ENCODE assay signal across 32 cellular contexts in the genomic region with DNA sequence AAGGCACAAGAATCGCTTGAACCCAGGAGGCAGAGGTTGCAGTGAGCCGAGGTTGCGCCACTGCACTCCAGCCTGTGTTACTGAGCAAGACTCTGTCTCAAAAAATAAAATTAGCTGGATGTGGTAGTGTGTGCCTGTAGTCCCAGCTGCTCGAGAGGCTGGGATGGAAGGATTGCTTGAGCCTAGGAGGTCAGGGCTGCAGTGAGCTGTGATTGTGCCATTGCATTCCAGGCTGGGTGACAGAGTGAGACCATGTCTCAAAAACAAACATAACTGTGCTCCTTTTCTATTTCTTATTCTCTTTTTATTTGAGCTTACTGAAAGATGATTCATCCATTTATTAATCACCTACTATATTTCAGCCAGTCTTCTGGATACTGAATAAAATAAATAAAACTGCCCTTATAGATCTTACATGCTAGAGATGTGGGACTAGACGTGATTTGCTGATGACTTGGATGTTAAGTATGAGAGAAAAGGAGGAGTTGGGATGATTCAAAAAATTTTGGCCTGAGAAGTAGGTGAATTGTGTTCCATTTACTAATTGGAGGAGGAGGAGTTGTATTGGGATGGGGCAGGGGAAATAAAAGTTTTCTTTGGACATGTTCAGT. TPM values are rescaled to one million over a fixed set of nuclear protein-coding genes. Genes with fewer than 3 reads are reported as not detected.
DNase-seq lines count a peak whose midpoint lies in the region; ATAC-seq, FAIRE-seq and TF ChIP-seq lines count a peak whose summit lies in the region.
"Had no signal": no experiment of that assay in that cellular context is flagged by ENCODE, and none has a peak within 500 bp of the region (broad histone marks: within the 10 kb centered on the region; RNA-seq: fewer than 3 reads in every experiment).

No MANE protein-coding gene starts in this region.

- H3K27ac ChIP-seq in mammary epithelial cell (ENCODE audit: insufficient read depth, low read depth, low read length), result no peak overlapping the region
- peak overlapping the region; percentile 17 for H3K27ac ChIP-seq in osteoblast (ENCODE audit: low read depth, low read length)
- H3K27ac ChIP-seq in pancreas, result no peak overlapping the region
- H3K27ac ChIP-seq: colonic mucosa, heart right ventricle, sigmoid colon, upper lobe of left lung had no signal

- H4K20me1 ChIP-seq in mammary epithelial cell (ENCODE audit: insufficient read depth, low read length) (no peaks in the 10 kb centered on the region), osteoblast (ENCODE audit: insufficient read depth, low read length) (no peaks in the 10 kb centered on the region)

- H3K4me2 ChIP-seq in mammary epithelial cell (ENCODE audit: insufficient read depth, low read depth, low read length) (no peak overlapping the region), osteoblast (ENCODE audit: insufficient read depth, low read length) (peak overlapping the region; percentile 32)

- no peak overlapping the region for H3K9ac ChIP-seq in mammary epithelial cell (ENCODE audit: insufficient read depth, low read length)

- dilution Hi-C loops in mammary epithelial cell (cut with HindIII; ENCODE audit: low sequenced_read_pairs), result no loop called here

- H2AFZ ChIP-seq in mammary epithelial cell (ENCODE audit: low read depth, low read length) (no peak overlapping the region), osteoblast (ENCODE audit: low read length) (no peak overlapping the region)

- intact Hi-C loops in mammary epithelial cell (cut with micrococcal nuclease) (no loop called here), pancreas (cut with DNase I) (no loop called here)

- H3K4me1 ChIP-seq in mammary epithelial cell (ENCODE audit: insufficient read depth, low read length) (no peaks in the 10 kb centered on the region), osteoblast (ENCODE audit: insufficient read depth, low read length) (peaks cover 6% of the 10 kb centered on the region), pancreas (no peaks in the 10 kb centered on the region)
- H3K4me1 ChIP-seq: colonic mucosa, HAP-1, heart right ventricle, sigmoid colon, upper lobe of left lung had no signal

- CTCF ChIA-PET in mammary epithelial cell (lab: Charles Lee; ENCODE audit: low non-redundant PET), result no interaction called here

- TF ChIP-seq CTCF in AG10803 (conservative IDR thresholded peaks at IDR 0.05; ENCODE audit: low read length) (no peak), mammary epithelial cell (conservative IDR thresholded peaks at IDR 0.05 in 1 of 2, IDR thresholded peaks at IDR 0.05 in 1 of 2; ENCODE audit: extremely low read depth in 1 of 2, insufficient read depth in 1 of 2, low read depth in 1 of 2, low read length in 2 of 2) (no peak), osteoblast (IDR thresholded peaks at IDR 0.05; ENCODE audit: extremely low read depth, low read depth, low read length) (no peak), pancreas (IDR thresholded peaks at IDR 0.05) (no peak)

- WGBS in mammary epithelial cell (ENCODE audit: low coverage, missing lambda C conversion rate), result 78% methylated on average over 5 of the region's 5 CpGs
- 96 to 98% methylated on average over 5 of the region's 5 CpGs for WGBS in pancreas, 2 donors

- H3K4me3 ChIP-seq in AG10803 (ENCODE audit: low read length), result no peak overlapping the region
- no peak overlapping the region for H3K4me3 ChIP-seq in mammary epithelial cell (replicated peaks in 1 of 3; ENCODE audit: insufficient read depth in 1 of 3, low read depth in 2 of 3, low read length in 3 of 3)
- no peak overlapping the region for H3K4me3 ChIP-seq in osteoblast (ENCODE audit: insufficient read depth, low read length)
- H3K4me3 ChIP-seq in pancreas, result no peak overlapping the region
- H3K4me3 ChIP-seq: colonic mucosa, GM12878, HAP-1, heart right ventricle, sigmoid colon, upper lobe of left lung had no signal

- no peaks in the 10 kb centered on the region for H3K79me2 ChIP-seq in mammary epithelial cell (ENCODE audit: insufficient read depth, low read length)
- no peaks in the 10 kb centered on the region for H3K79me2 ChIP-seq in osteoblast (ENCODE audit: insufficient read depth, low read length)

- DNase-seq in AG10803 (ENCODE audit: low read depth) (peak; percentile 43), HS-5 (ENCODE audit: low read depth) (peak; percentile 19), mammary epithelial cell (peak; percentile 35), osteoblast (ENCODE audit: insufficient read length, low spot score, missing footprints) (peak; percentile 94), SHP77 (lab: John Stamatoyannopoulos, UW) (no peak), NCI-H1048 (lab: John Stamatoyannopoulos, UW) (no peak), pancreas (no peak)
- DNase-seq: activated CD4-positive, alpha-beta T cell treated with anti-CD3 and anti-CD28 coated beads, Interleukin-2, amount 10 ng/mL, durations not matched to agents 24 days and 14 days; activated CD8-positive, alpha-beta memory T cell treated with anti-CD3 and anti-CD28 coated beads for 24 hours; amygdala; CD8-positive, alpha-beta T cell; colonic mucosa; effector CD8-positive, alpha-beta T cell; foreskin melanocyte; heart right ventricle; kidney; naive B cell; NCI-H1105; NCI-H187; NCI-H2171 treated with DMSO at 0.1 percent for 48 hours; NCI-H510A; sigmoid colon; stimulated activated CD4-positive, alpha-beta T cell treated with anti-CD3 and anti-CD28 coated beads, Interleukin-4, amount 100 ng/mL, for 24 hours; T1000; upper lobe of left lung had no signal

- H3K36me3 ChIP-seq in mammary epithelial cell (ENCODE audit: insufficient read depth, low read length), result peaks cover 8% of the 10 kb centered on the region
- peaks cover 8% of the 10 kb centered on the region for H3K36me3 ChIP-seq in osteoblast (ENCODE audit: insufficient read depth, low read length)
- H3K36me3 ChIP-seq in pancreas, result peaks cover 0 to 24% (median under 1%) of the 10 kb centered on the region in 3 donors
- H3K36me3 ChIP-seq: colonic mucosa had no signal

- in situ Hi-C loops in mammary epithelial cell (cut with MboI; ENCODE audit: low sequenced_read_pairs in 2 of 2), result no loop called here

- BruUV-seq in mammary epithelial cell (replicated peaks; lab: Mats Ljungman, UMichigan), result no TSS peak

- FAIRE-seq in pancreas (lab: Jason Lieb, UNC), result no peak
- FAIRE-seq: GM12878, kidney had no signal

- H3K27me3 ChIP-seq in mammary epithelial cell (ENCODE audit: insufficient read depth, low read length) (no peaks in the 10 kb centered on the region), osteoblast (ENCODE audit: insufficient read depth, low read length) (no peaks in the 10 kb centered on the region), pancreas (no peaks in the 10 kb centered on the region)
- H3K27me3 ChIP-seq: colonic mucosa, heart right ventricle, sigmoid colon, upper lobe of left lung had no signal

- ATAC-seq in HG02973 (IDR thresholded peaks at IDR 0.05; ENCODE audit: unreplicated experiment), result no peak
- ATAC-seq in pancreas, result no peak
- ATAC-seq: activated naive CD4-positive, alpha-beta T cell treated with anti-CD3 and anti-CD28 coated beads, Interleukin-2, amount 50 U/mL, for 72 hours; CD8-positive, alpha-beta T cell; GM12878; heart right ventricle had no signal

- H3K9me3 ChIP-seq in mammary epithelial cell (replicated peaks; ENCODE audit: insufficient read depth, low read length) (no peaks in the 10 kb centered on the region), osteoblast (ENCODE audit: low read depth, low read length) (no peaks in the 10 kb centered on the region), pancreas (no peaks in the 10 kb centered on the region)
- H3K9me3 ChIP-seq: colonic mucosa, HAP-1, heart right ventricle, sigmoid colon, upper lobe of left lung had no signal

RNA-seq across cellular contexts. Expression of gene PAAF1, which starts 18.0 kb away (rescaled TPM):
- total RNA-seq in mammary epithelial cell (10 to 100 TPM in 1 of 2 donors, 1 to 10 TPM in 1; 7.7 to 20.0 TPM), osteoblast (5.4 and 9.1 TPM in 2 replicates), pancreas (10 to 100 TPM in 5 of 6 donors, 1 to 10 TPM in 1; 9.8 to 15.9 (median 11.4) TPM)
- polyA plus RNA-seq in mammary epithelial cell (13.9 TPM), pancreas (10 to 100 TPM in 1 of 2 donors, 1 to 10 TPM in 1; 8.0 to 15.0 TPM)
- polyA minus RNA-seq in mammary epithelial cell, result 43.8 TPM

RNA-seq across cellular contexts. Expression of gene COA4, which starts 18.2 kb away (rescaled TPM):
- 10 to 100 TPM; 58.0 to 75.4 TPM for total RNA-seq in mammary epithelial cell
- polyA plus RNA-seq in mammary epithelial cell, result 118 TPM
- 71.0 TPM for polyA minus RNA-seq in mammary epithelial cell
- 42.7 and 45.2 TPM in 2 replicates for total RNA-seq in osteoblast
- 10 to 100 TPM; 19.0 to 37.7 (median 28.6) TPM for total RNA-seq in pancreas
- 10 to 100 TPM; 43.5 to 47.8 TPM for polyA plus RNA-seq in pancreas

RNA-seq across cellular contexts. Expression of gene DNAJB13, which starts 56.0 kb away (rescaled TPM):
- total RNA-seq in mammary epithelial cell (not detected), osteoblast (not detected in 2 replicates), pancreas (1 to 10 TPM in 1 of 6 donors, under 1 TPM in 5; 0.22 to 1.8 (median 0.41) TPM)
- polyA plus RNA-seq in mammary epithelial cell (not detected), pancreas (1 to 10 TPM in 1 of 2 donors, under 1 TPM in 1; 0.99 to 2.1 TPM)
- polyA minus RNA-seq in mammary epithelial cell, result not detected
- total RNA-seq: cardiac septum; CD8-positive, alpha-beta T cell; colonic mucosa; GM12878; heart right ventricle; pulmonary artery endothelial cell; SK-MEL-5 had no signal
- polyA plus RNA-seq: heart right ventricle, sigmoid colon had no signal

Comparison
In these comparisons a context has a peak if more than half of its experiments do, and no peak if none do; other contexts are left out.
1. DNase-seq: peak in AG10803 (single experiment), HS-5 (single experiment), mammary epithelial cell (single experiment) and osteoblast (single experiment); none in SHP77 (0 of 2), NCI-H1048 (single experiment) and pancreas (0 of 6).